9 cellular contexts compared by ENCODE assay signal in the genomic region with DNA sequence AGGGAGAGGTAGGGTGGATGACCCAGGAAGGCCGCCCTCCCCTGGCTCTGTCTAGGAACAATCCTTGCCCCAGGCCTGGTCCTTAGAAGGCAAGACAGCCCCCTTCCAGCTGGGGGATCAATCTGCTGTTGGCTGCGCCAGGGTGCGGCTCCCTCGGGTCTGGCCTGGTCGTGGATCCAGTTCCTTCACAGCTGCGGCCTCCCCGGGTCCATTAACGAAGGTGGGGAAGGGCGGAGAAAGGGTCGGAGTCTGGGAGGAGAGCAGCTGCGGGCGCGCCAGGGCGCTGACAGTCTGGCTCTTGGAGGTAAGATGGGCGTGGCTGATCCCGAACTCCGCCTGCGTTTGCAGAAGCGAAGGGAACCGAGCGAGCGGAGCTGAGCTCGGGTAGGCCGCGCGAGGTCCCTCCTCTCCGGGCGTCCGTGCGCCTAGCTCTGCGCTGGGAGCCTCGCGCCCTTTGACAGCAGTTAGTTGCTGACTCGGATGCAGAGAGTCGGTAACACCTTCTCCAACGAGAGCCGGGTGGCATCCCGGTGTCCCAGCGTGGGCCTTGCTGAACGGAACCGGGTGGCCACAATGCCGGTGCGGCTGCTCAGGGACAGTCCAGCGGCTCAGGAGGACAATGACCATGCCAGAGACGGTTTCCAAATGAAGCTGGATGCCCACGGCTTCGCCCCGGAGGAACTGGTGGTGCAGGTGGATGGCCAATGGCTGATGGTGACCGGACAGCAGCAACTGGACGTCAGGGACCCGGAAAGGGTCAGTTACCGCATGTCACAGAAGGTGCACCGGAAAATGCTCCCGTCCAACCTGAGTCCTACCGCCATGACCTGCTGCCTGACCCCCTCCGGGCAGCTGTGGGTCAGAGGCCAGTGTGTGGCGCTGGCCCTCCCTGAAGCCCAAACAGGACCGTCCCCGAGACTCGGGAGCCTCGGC. TPM values are rescaled to one million over a fixed set of nuclear protein-coding genes. Genes with fewer than 3 reads are reported as not detected.
DNase-seq lines count a peak whose midpoint lies in the region; ATAC-seq, FAIRE-seq and TF ChIP-seq lines count a peak whose summit lies in the region.
"Had no signal": no experiment of that assay in that cellular context is flagged by ENCODE, and none has a peak within 500 bp of the region (broad histone marks: within the 10 kb centered on the region; RNA-seq: fewer than 3 reads in every experiment).

A gene with protein sequence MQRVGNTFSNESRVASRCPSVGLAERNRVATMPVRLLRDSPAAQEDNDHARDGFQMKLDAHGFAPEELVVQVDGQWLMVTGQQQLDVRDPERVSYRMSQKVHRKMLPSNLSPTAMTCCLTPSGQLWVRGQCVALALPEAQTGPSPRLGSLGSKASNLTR (plus strand): TSS at position 434 of the 933 bp plus-strand sequence. CDS start 47 bp downstream, at position 481.

- H3K4me2 ChIP-seq in astrocyte (ENCODE audit: low read length), result peak within 1 kb of the TSS; percentile 79

- no peak for DNase-seq in activated T-cell treated with anti-CD3 and anti-CD28 coated beads, Interleukin-2, amount 50 U/mL, for 72 hours
- DNase-seq in activated T-cell treated with anti-CD3 and anti-CD28 coated beads for 4 hours, result no peak
- no peak for DNase-seq in astrocyte (ENCODE audit: low read depth)
- peak; percentile 85 for DNase-seq in left lobe of liver (ENCODE audit: low spot score)
- DNase-seq in type B pancreatic cell (ENCODE audit: extremely low spot score, unreplicated experiment), result no peak
- DNase-seq in CD14-positive monocyte (ENCODE audit: low spot score), result no peak
- no peak for DNase-seq in AG20443 (ENCODE audit: low spot score)

- H3K4me3 Mint-ChIP-seq in activated T-cell treated with anti-CD3 and anti-CD28 coated beads, Interleukin-2, amount 50 U/mL, for 72 hours, result peak within 1 kb of the TSS; percentile 76 to 80
- H3K4me3 Mint-ChIP-seq in astrocyte (ENCODE audit: unreplicated experiment) (peak within 1 kb of the TSS; percentile 73), type B pancreatic cell (peak within 1 kb of the TSS; percentile 80), CD14-positive monocyte (no peak within 1 kb of the TSS)

- H3K9me3 Mint-ChIP-seq in activated T-cell treated with anti-CD3 and anti-CD28 coated beads, Interleukin-2, amount 50 U/mL, for 72 hours, result no peaks in the 10 kb centered on the region
- H3K9me3 Mint-ChIP-seq in astrocyte (ENCODE audit: unreplicated experiment) (no peaks in the 10 kb centered on the region), type B pancreatic cell (no peaks in the 10 kb centered on the region), CD14-positive monocyte (no peaks in the 10 kb centered on the region)

- FAIRE-seq in astrocyte (lab: Jason Lieb, UNC), result no peak

- H3K36me3 ChIP-seq in astrocyte (ENCODE audit: insufficient read depth, low read length), result peaks cover 8% of the 10 kb centered on the region

- H3K9me3 ChIP-seq in astrocyte (ENCODE audit: insufficient read depth, low read depth, low read length), result no peaks in the 10 kb centered on the region

- H3K27me3 ChIP-seq in astrocyte (ENCODE audit: insufficient read depth, low read length), result no peaks in the 10 kb centered on the region

- H3K4me1 ChIP-seq in astrocyte (ENCODE audit: insufficient read depth, low read length), result peaks cover 4% of the 10 kb centered on the region

- H4K20me1 ChIP-seq in astrocyte (ENCODE audit: insufficient read depth, low read length), result peaks cover 10% of the 10 kb centered on the region

- H3K27ac ChIP-seq in astrocyte (ENCODE audit: low read depth, low read length), result no peak within 1 kb of the TSS

- H3K9ac ChIP-seq in astrocyte (ENCODE audit: low read length), result no peak within 1 kb of the TSS

- peaks cover 28% of the 10 kb centered on the region for H3K4me1 Mint-ChIP-seq in activated T-cell treated with anti-CD3 and anti-CD28 coated beads, Interleukin-2, amount 50 U/mL, for 72 hours (ENCODE audit: low read depth)
- H3K4me1 Mint-ChIP-seq in astrocyte (ENCODE audit: low read depth, unreplicated experiment) (peaks cover 3% of the 10 kb centered on the region), type B pancreatic cell (ENCODE audit: unreplicated experiment) (peaks cover 17% of the 10 kb centered on the region), CD14-positive monocyte (peaks cover 16% of the 10 kb centered on the region)

- H3K36me3 Mint-ChIP-seq in activated T-cell treated with anti-CD3 and anti-CD28 coated beads, Interleukin-2, amount 50 U/mL, for 72 hours (ENCODE audit: insufficient read depth in 2 of 2), result peaks cover 0 to 7% of the 10 kb centered on the region in 2 donors
- H3K36me3 Mint-ChIP-seq in astrocyte (ENCODE audit: low read depth, unreplicated experiment) (peaks cover 6% of the 10 kb centered on the region), type B pancreatic cell (peaks cover 11% of the 10 kb centered on the region), CD14-positive monocyte (peaks cover 39 to 52% of the 10 kb centered on the region in 2 donors)

- no peaks in the 10 kb centered on the region for H3K79me2 ChIP-seq in astrocyte (ENCODE audit: insufficient read depth, low read length)

- TF ChIP-seq CTCF in astrocyte (IDR thresholded peaks at IDR 0.05; ENCODE audit: insufficient read depth, low read depth, low read length) (no peak), type B pancreatic cell (conservative IDR thresholded peaks at IDR 0.05) (no peak), CD14-positive monocyte (IDR thresholded peaks at IDR 0.05) (no peak)

- no peak within 1 kb of the TSS for H3K4me3 ChIP-seq in astrocyte (ENCODE audit: insufficient read depth, low read depth, low read length)

- H3K27ac Mint-ChIP-seq in activated T-cell treated with anti-CD3 and anti-CD28 coated beads, Interleukin-2, amount 50 U/mL, for 72 hours, result no peak within 1 kb of the TSS
- peak within 1 kb of the TSS; percentile 78 for H3K27ac Mint-ChIP-seq in astrocyte (ENCODE audit: unreplicated experiment)
- peak within 1 kb of the TSS; percentile 62 for H3K27ac Mint-ChIP-seq in type B pancreatic cell
- H3K27ac Mint-ChIP-seq in CD14-positive monocyte, result peak within 1 kb of the TSS in 3 of 7 donors; percentile 35 to 91 (median 84)

- H3K27me3 Mint-ChIP-seq in activated T-cell treated with anti-CD3 and anti-CD28 coated beads, Interleukin-2, amount 50 U/mL, for 72 hours (ENCODE audit: low read depth), result no peaks in the 10 kb centered on the region
- H3K27me3 Mint-ChIP-seq in astrocyte (ENCODE audit: low read depth, unreplicated experiment), result no peaks in the 10 kb centered on the region
- H3K27me3 Mint-ChIP-seq in type B pancreatic cell, result no peaks in the 10 kb centered on the region
- no peaks in the 10 kb centered on the region for H3K27me3 Mint-ChIP-seq in CD14-positive monocyte (ENCODE audit: low read depth in 3 of 3)

- no peak within 1 kb of the TSS for H2AFZ ChIP-seq in astrocyte (ENCODE audit: low read depth, low read length)

- no peak for ATAC-seq in activated T-cell treated with anti-CD3 and anti-CD28 coated beads, Interleukin-2, amount 50 U/mL, for 72 hours (replicated peaks in 1 of 2)
- ATAC-seq in left lobe of liver (peak; percentile 82), HG02571 (IDR thresholded peaks at IDR 0.05; ENCODE audit: unreplicated experiment) (no peak)

- intact Hi-C loops in CD14-positive monocyte (cut with micrococcal nuclease), result no loop called here

RNA-seq across cellular contexts. Expression of the gene that starts here (rescaled TPM):
- under 1 TPM in 1 of 2 donors, not detected in 1; 0.28 TPM for total RNA-seq in activated T-cell treated with anti-CD3 and anti-CD28 coated beads, Interleukin-2, amount 50 U/mL, for 72 hours
- total RNA-seq in astrocyte (not detected in 2 replicates), left lobe of liver (1.1 TPM), type B pancreatic cell (ENCODE audit: low replicate concordance) (0.36 TPM in 1 of 2 replicates, not detected in the other)
- not detected for polyA plus RNA-seq in CD14-positive monocyte
- polyA plus RNA-seq: BJ had no signal

Comparison
In these comparisons a context has a peak if more than half of its experiments do, and no peak if none do; other contexts are left out.
1. H3K4me3 Mint-ChIP-seq: peak in activated T-cell treated with anti-CD3 and anti-CD28 coated beads, Interleukin-2, amount 50 U/mL, for 72 hours (2 of 2), astrocyte (single experiment) and type B pancreatic cell (single experiment); none in CD14-positive monocyte (0 of 2).